ENCODE assay signal across 16 cellular contexts in genomic region chr4:3225946-3226345, GRCh38. TPM values are rescaled to one million over a fixed set of nuclear protein-coding genes. Genes with fewer than 3 reads are reported as not detected.
DNase-seq lines count a peak whose midpoint lies in the region; ATAC-seq and TF ChIP-seq lines count a peak whose summit lies in the region.
"Had no signal": no experiment of that assay in that cellular context is flagged by ENCODE, and none has a peak within 500 bp of the region (broad histone marks: within the 10 kb centered on the region; RNA-seq: fewer than 3 reads in every experiment).

No MANE protein-coding gene starts in this region.

- no peaks in the 10 kb centered on the region for H3K4me1 Mint-ChIP-seq in MCF 10A (ENCODE audit: insufficient read depth, unreplicated experiment)
- H3K4me1 Mint-ChIP-seq: mesothelial cell of epicardium had no signal

- H3K27me3 ChIP-seq in breast epithelium = no peaks in the 10 kb centered on the region
- H3K27me3 ChIP-seq in esophagus muscularis mucosa = no peaks in the 10 kb centered on the region
- H3K27me3 ChIP-seq in aorta (ENCODE audit: control insufficient read depth in 1 of 2, insufficient read depth in 2 of 2, low read length in 1 of 2) = no peaks in the 10 kb centered on the region
- H3K27me3 ChIP-seq: tibial nerve had no signal

- H3K4me3 ChIP-seq in breast epithelium (no peak overlapping the region), esophagus muscularis mucosa (no peak overlapping the region), mucosa of descending colon (no peak overlapping the region), aorta (ENCODE audit: low read length in 2 of 2) (no peak overlapping the region)
- H3K4me3 ChIP-seq: A549, skin epidermis, tibial nerve had no signal

- H3K27me3 Mint-ChIP-seq in MCF 10A (ENCODE audit: insufficient read depth, unreplicated experiment) = no peaks in the 10 kb centered on the region

- no peak for TF ChIP-seq CTCF in breast epithelium (IDR thresholded peaks at IDR 0.05)
- no peak for TF ChIP-seq CTCF in MCF 10A (IDR thresholded peaks at IDR 0.05; ENCODE audit: unreplicated experiment)
- TF ChIP-seq CTCF in esophagus muscularis mucosa (IDR thresholded peaks at IDR 0.05) = no peak
- TF ChIP-seq CTCF in mucosa of descending colon (IDR thresholded peaks at IDR 0.05) = no peak

- no peaks in the 10 kb centered on the region for H3K9me3 Mint-ChIP-seq in MCF 10A (ENCODE audit: unreplicated experiment)
- H3K9me3 Mint-ChIP-seq: mesothelial cell of epicardium had no signal

- no peak for TF ChIP-seq EP300 in esophagus muscularis mucosa (IDR thresholded peaks at IDR 0.05)

- H3K9me3 ChIP-seq in breast epithelium (no peaks in the 10 kb centered on the region), esophagus muscularis mucosa (no peaks in the 10 kb centered on the region), mucosa of descending colon (no peaks in the 10 kb centered on the region), aorta (ENCODE audit: control insufficient read depth, low read length) (no peaks in the 10 kb centered on the region)
- H3K9me3 ChIP-seq: A549, tibial nerve had no signal

- H3K36me3 ChIP-seq in breast epithelium (no peaks in the 10 kb centered on the region), esophagus muscularis mucosa (peaks cover 53 to 93% (median 89%) of the 10 kb centered on the region in 4 donors), mucosa of descending colon (ENCODE audit: low read depth) (peaks cover 12% of the 10 kb centered on the region), aorta (ENCODE audit: control insufficient read depth in 1 of 2, insufficient read depth in 2 of 2, low read length in 1 of 2) (peaks cover 3 to 13% of the 10 kb centered on the region in 2 donors)

- TF ChIP-seq POLR2A in breast epithelium (IDR thresholded peaks at IDR 0.05) (no peak), esophagus muscularis mucosa (IDR thresholded peaks at IDR 0.05; ENCODE audit: low read depth) (no peak)

- peaks cover 57% of the 10 kb centered on the region for H3K36me3 Mint-ChIP-seq in MCF 10A (ENCODE audit: insufficient read depth, unreplicated experiment)

- CTCF ChIA-PET in MCF 10A (lab: Yijun Ruan, JAX) = no interaction called here

- ATAC-seq in mucosa of descending colon = peak; percentile 33
- no peak for ATAC-seq in aorta (ENCODE audit: low FRiP score)
- ATAC-seq: A549, HCT116 had no signal

- no TSS peak for BruUV-seq in MCF 10A (replicated peaks; lab: Mats Ljungman, UMichigan)

- no peak overlapping the region for H3K27ac Mint-ChIP-seq in MCF 10A (ENCODE audit: low read depth, unreplicated experiment)
- H3K27ac Mint-ChIP-seq: mesothelial cell of epicardium had no signal

- WGBS in esophagus muscularis mucosa = 81% methylated on average over 9 of the region's 9 CpGs
- 90% methylated on average over 9 of the region's 9 CpGs for WGBS in aorta, 2 donors

- H3K27ac ChIP-seq in breast epithelium (peak overlapping the region; percentile 20 to 65), esophagus muscularis mucosa (replicated peaks in 1 of 4) (peak overlapping the region in 3 of 4 donors; percentile 41 to 48 (median 45)), aorta (ENCODE audit: low read depth in 1 of 2, low read length in 2 of 2) (no peak overlapping the region)
- H3K27ac ChIP-seq: A549, C4-2B, epithelial cell of prostate had no signal

- H3K4me1 ChIP-seq in breast epithelium = no peaks in the 10 kb centered on the region
- peaks cover 6 to 29% (median 14%) of the 10 kb centered on the region in 4 donors for H3K4me1 ChIP-seq in esophagus muscularis mucosa
- H3K4me1 ChIP-seq in mucosa of descending colon (ENCODE audit: low read depth) = no peaks in the 10 kb centered on the region
- no peaks in the 10 kb centered on the region for H3K4me1 ChIP-seq in aorta (ENCODE audit: control insufficient read depth in 1 of 2, insufficient read depth in 2 of 2, low read length in 2 of 2)
- H3K4me1 ChIP-seq: A549 had no signal

- H3K4me3 Mint-ChIP-seq in MCF 10A (ENCODE audit: unreplicated experiment) = no peak overlapping the region
- H3K4me3 Mint-ChIP-seq: mesothelial cell of epicardium had no signal

- POLR2A ChIA-PET in MCF 10A (lab: Yijun Ruan, JAX) = no interaction called here

- intact Hi-C loops in breast epithelium (cut with DNase I; ENCODE audit: low total_unique reads) (no loop called here), MCF 10A (cut with micrococcal nuclease) (no loop called here), esophagus muscularis mucosa (cut with DNase I) (no loop called here), mucosa of descending colon (cut with DNase I, micrococcal nuclease) (no loop called here), aorta (cut with DNase I) (no loop called here)

- DNase-seq in breast epithelium (ENCODE audit: low spot score in 2 of 2) (no peak), MCF 10A (ENCODE audit: unreplicated experiment) (no peak), esophagus muscularis mucosa (ENCODE audit: extremely low spot score) (no peak), mucosa of descending colon (peak in 2 of 3 donors; percentile 18 to 42), aorta (peak; percentile 47 to 65), T-helper 1 cell (no peak), hepatic stellate cell (ENCODE audit: low spot score) (no peak), NCI-H2081 (lab: John Stamatoyannopoulos, UW) (no peak)
- DNase-seq: NCI-H524 treated with DMSO at 0.1 percent for 48 hours had no signal

RNA-seq across cellular contexts. Expression of gene MSANTD1, which starts 23.0 kb away (rescaled TPM):
- total RNA-seq in breast epithelium = under 1 TPM; 0.48 to 0.88 (median 0.66) TPM
- total RNA-seq in MCF 10A (2022) = 0.37 and 0.66 TPM in 2 replicates
- total RNA-seq in esophagus muscularis mucosa = under 1 TPM; 0.06 to 0.83 (median 0.40) TPM
- 1 to 10 TPM in 1 of 3 donors, under 1 TPM in 2; 0.58 to 1.3 (median 0.69) TPM for total RNA-seq in mucosa of descending colon
- total RNA-seq in aorta = 1 to 10 TPM; 1.9 to 3.5 TPM
- under 1 TPM in 1 of 2 donors, not detected in 1; 0.33 TPM for polyA plus RNA-seq in aorta

Comparison
In these comparisons a context has a peak if more than half of its experiments do, and no peak if none do; other contexts are left out.
1. DNase-seq: peak in mucosa of descending colon (2 of 3) and aorta (2 of 2); none in breast epithelium (0 of 2), MCF 10A (single experiment), esophagus muscularis mucosa (single experiment), T-helper 1 cell (0 of 5), hepatic stellate cell (single experiment) and NCI-H2081 (0 of 2).
2. H3K27ac ChIP-seq: peak in breast epithelium (2 of 2) and esophagus muscularis mucosa (3 of 4); none in aorta (0 of 2).